In genomic region chr6:44166116-44166515, GRCh38 we compare ENCODE assay signal across 20 cellular contexts. TPM values are rescaled to one million over a fixed set of nuclear protein-coding genes. Genes with fewer than 3 reads are reported as not detected.
"Had no signal": no experiment of that assay in that cellular context is flagged by ENCODE, and none has a peak within 500 bp of the region (broad histone marks: within the 10 kb centered on the region; RNA-seq: fewer than 3 reads in every experiment).

No MANE protein-coding gene starts in this region.

- H3K9me3 Mint-ChIP-seq: activated CD4-positive, alpha-beta memory T cell treated with anti-CD3 and anti-CD28 coated beads for 36 hours; natural killer cell; T-helper 2 cell treated with Interferon-gamma antibody and Interleukin-4, amounts not matched to agents 5 μg/mL and 100 μg/mL, for 36 hours had no signal

- H3K27me3 ChIP-seq: vagina had no signal

- H3K4me1 Mint-ChIP-seq: natural killer cell had no signal

- ATAC-seq: left lobe of liver, mucosa of descending colon, natural killer cell had no signal

- H3K27ac Mint-ChIP-seq: activated CD4-positive, alpha-beta memory T cell treated with anti-CD3 and anti-CD28 coated beads for 36 hours; natural killer cell; T-helper 2 cell treated with Interferon-gamma antibody and Interleukin-4, amounts not matched to agents 5 μg/mL and 100 μg/mL, for 36 hours had no signal

- H3K27ac ChIP-seq: esophagus muscularis mucosa, tibial artery, vagina had no signal

- H3K36me3 Mint-ChIP-seq: activated CD4-positive, alpha-beta memory T cell treated with anti-CD3 and anti-CD28 coated beads for 36 hours; natural killer cell had no signal

- DNase-seq: activated CD4-positive, alpha-beta memory T cell treated with anti-CD3 and anti-CD28 coated beads for 36 hours; activated CD8-positive, alpha-beta memory T cell treated with anti-CD3 and anti-CD28 coated beads, Interleukin-2, amount 50 U/mL, for 4 hours; activated naive CD4-positive, alpha-beta T cell; aorta; head of caudate nucleus; mammary epithelial cell; mucosa of descending colon; natural killer cell; stimulated activated CD4-positive, alpha-beta T cell treated with anti-CD3 and anti-CD28 coated beads, Interleukin-4, amount 100 ng/mL, for 1 hour; stimulated activated CD8-positive, alpha-beta memory T cell treated with anti-CD3 and anti-CD28 coated beads, Interleukin-4, amount 100 ng/mL, for 48 hours; tibial artery had no signal

- H3K4me3 ChIP-seq: esophagus muscularis mucosa, mucosa of descending colon, tibial artery, vagina had no signal

- H3K4me1 ChIP-seq: tibial artery, vagina had no signal

- H3K36me3 ChIP-seq: esophagus muscularis mucosa, tibial artery, vagina had no signal

- FAIRE-seq: bronchial epithelial cell, endometrium had no signal

- H3K4me3 Mint-ChIP-seq: activated CD4-positive, alpha-beta memory T cell treated with anti-CD3 and anti-CD28 coated beads for 36 hours; natural killer cell; T-helper 2 cell treated with Interferon-gamma antibody and Interleukin-4, amounts not matched to agents 5 μg/mL and 100 μg/mL, for 36 hours had no signal

- H3K9me3 ChIP-seq: esophagus muscularis mucosa, mucosa of descending colon, tibial artery, vagina had no signal

RNA-seq across cellular contexts. Expression of gene CAPN11, which starts 7.5 kb away (rescaled TPM):
- total RNA-seq: bronchial epithelial cell, fibroblast of villous mesenchyme, natural killer cell, osteoblast had no signal
- polyA plus RNA-seq: mammary epithelial cell had no signal

RNA-seq across cellular contexts. Expression of gene MYMX, which starts 50.6 kb away (rescaled TPM):
- total RNA-seq: activated CD4-positive, alpha-beta memory T cell treated with anti-CD3 and anti-CD28 coated beads for 36 hours; bronchial epithelial cell; chondrocyte; esophagus muscularis mucosa; fibroblast of villous mesenchyme; left lobe of liver; natural killer cell; osteoblast; vagina had no signal
